ENCODE assay signal across 8 cellular contexts in genomic region chr5:131068893-131069643, GRCh38.
DNase-seq lines count a peak whose midpoint lies in the region; ATAC-seq and TF ChIP-seq lines count a peak whose summit lies in the region.

No MANE protein-coding gene starts in this region.

- ATAC-seq in GM18508 (IDR thresholded peaks at IDR 0.05; ENCODE audit: insufficient read depth, unreplicated experiment) (peak; percentile 90), HG02623 (IDR thresholded peaks at IDR 0.05; ENCODE audit: unreplicated experiment) (peak; percentile 93), foreskin keratinocyte (no peak)

- peak overlapping the region; percentile 93 for H3K27ac ChIP-seq in caudate nucleus (ENCODE audit: low read depth, low read length)
- H3K27ac ChIP-seq in foreskin keratinocyte = no peak overlapping the region

- DNase-seq in T follicular helper cell (ENCODE audit: low read depth) = peak; percentile 37
- peak in 46 of 61 donors; percentile 2 to 81 (median 35) for DNase-seq in caudate nucleus (lab: John Stamatoyannopoulos, UW)
- DNase-seq in stimulated activated CD4-positive, alpha-beta T cell treated with anti-CD3 and anti-CD28 coated beads, Interleukin-4, amount 100 ng/mL, for 24 hours = peak; percentile 40
- DNase-seq in erythroblast (lab: John Stamatoyannopoulos, UW) = no peak
- no peak for DNase-seq in SHP77 treated with DMSO at 0.1 percent for 48 hours (lab: John Stamatoyannopoulos, UW)
- no peak for DNase-seq in foreskin keratinocyte

- H3K27me3 ChIP-seq in foreskin keratinocyte = no peaks in the 10 kb centered on the region

- TF ChIP-seq CTCF in foreskin keratinocyte (conservative IDR thresholded peaks at IDR 0.05) = no peak

- TF ChIP-seq POLR2A in erythroblast (IDR thresholded peaks at IDR 0.05; ENCODE audit: low read length) = no peak

- H3K4me1 ChIP-seq in foreskin keratinocyte = no peaks in the 10 kb centered on the region

Comparison
In these comparisons a context has a peak if more than half of its experiments do, and no peak if none do; other contexts are left out.
1. DNase-seq: peak in T follicular helper cell (single experiment), caudate nucleus (46 of 61) and stimulated activated CD4-positive, alpha-beta T cell treated with anti-CD3 and anti-CD28 coated beads, Interleukin-4, amount 100 ng/mL, for 24 hours (single experiment); none in erythroblast (0 of 2), SHP77 treated with DMSO at 0.1 percent for 48 hours (single experiment) and foreskin keratinocyte (0 of 2).